Comparison of ENCODE assay signal across 12 cellular contexts in genomic region chr2:208239770-208240493, GRCh38. TPM values are rescaled to one million over a fixed set of nuclear protein-coding genes. Genes with fewer than 3 reads are reported as not detected.
DNase-seq lines count a peak whose midpoint lies in the region; ATAC-seq and TF ChIP-seq lines count a peak whose summit lies in the region.
"Had no signal": no experiment of that assay in that cellular context is flagged by ENCODE, and none has a peak within 500 bp of the region (broad histone marks: within the 10 kb centered on the region; RNA-seq: fewer than 3 reads in every experiment).

No MANE protein-coding gene starts in this region.

- no peak overlapping the region for H3K4me3 ChIP-seq in CD8-positive, alpha-beta T cell (ENCODE audit: low read depth, low read length)
- H3K4me3 ChIP-seq in endodermal cell (ENCODE audit: low read length), result no peak overlapping the region

- no peak for DNase-seq in CD8-positive, alpha-beta T cell
- DNase-seq in endodermal cell (no peak), memory B cell (ENCODE audit: low spot score in 2 of 2) (no peak), type B pancreatic cell (ENCODE audit: extremely low spot score, unreplicated experiment) (no peak), HUDEP-2 (lab: John Stamatoyannopoulos, UW; ENCODE audit: unreplicated experiment in 76 of 76) (no peak)
- DNase-seq: GF-D8 had no signal

- no peak for TF ChIP-seq CTCF in CD8-positive, alpha-beta T cell (IDR thresholded peaks at IDR 0.05)
- TF ChIP-seq CTCF in endodermal cell (conservative IDR thresholded peaks at IDR 0.05), result no peak
- no peak for TF ChIP-seq CTCF in type B pancreatic cell (conservative IDR thresholded peaks at IDR 0.05)

- no peak overlapping the region for H3K27ac ChIP-seq in CD8-positive, alpha-beta T cell (ENCODE audit: low read depth, low read length)
- H3K27ac ChIP-seq in endodermal cell (ENCODE audit: low read depth, low read length), result no peak overlapping the region

- no peaks in the 10 kb centered on the region for H3K4me1 Mint-ChIP-seq in CD8-positive, alpha-beta T cell (ENCODE audit: low read depth)
- H3K4me1 Mint-ChIP-seq in endodermal cell, result peaks cover 24% of the 10 kb centered on the region
- no peaks in the 10 kb centered on the region for H3K4me1 Mint-ChIP-seq in memory B cell
- peaks cover 4% of the 10 kb centered on the region for H3K4me1 Mint-ChIP-seq in type B pancreatic cell (ENCODE audit: unreplicated experiment)

- no peaks in the 10 kb centered on the region for H3K27me3 ChIP-seq in CD8-positive, alpha-beta T cell (ENCODE audit: insufficient read depth, low read length)
- no peaks in the 10 kb centered on the region for H3K27me3 ChIP-seq in endodermal cell (ENCODE audit: control insufficient read depth, insufficient read depth, low read length, poor library complexity, severe bottlenecking)

- WGBS in endodermal cell (ENCODE audit: insufficient coverage in 1 of 2, insufficient read length in 1 of 2), 2 experiments, result 96% methylated on average over 8 of the region's 9 CpGs

- ATAC-seq in CD8-positive, alpha-beta T cell, result no peak
- ATAC-seq in memory B cell (ENCODE audit: low read depth) (no peak), HG02852 (IDR thresholded peaks at IDR 0.05; ENCODE audit: unreplicated experiment) (no peak), GM19324 (IDR thresholded peaks at IDR 0.05; ENCODE audit: low FRiP score, unreplicated experiment) (no peak)

- H3K9ac ChIP-seq in endodermal cell (ENCODE audit: extremely low read depth, low read length, poor library complexity, severe bottlenecking), result no peak overlapping the region

- no peaks in the 10 kb centered on the region for H3K9me3 ChIP-seq in CD8-positive, alpha-beta T cell (ENCODE audit: low read length)
- H3K9me3 ChIP-seq in endodermal cell (ENCODE audit: control insufficient read depth, low read length), result peaks cover 17% of the 10 kb centered on the region

- H3K9me3 Mint-ChIP-seq in CD8-positive, alpha-beta T cell, result peaks cover 3% of the 10 kb centered on the region
- peaks cover 3% of the 10 kb centered on the region for H3K9me3 Mint-ChIP-seq in endodermal cell
- H3K9me3 Mint-ChIP-seq in memory B cell, result peaks cover 7% of the 10 kb centered on the region
- no peaks in the 10 kb centered on the region for H3K9me3 Mint-ChIP-seq in type B pancreatic cell

- peaks cover 6% of the 10 kb centered on the region for H3K36me3 ChIP-seq in CD8-positive, alpha-beta T cell (ENCODE audit: insufficient read depth, low read length)
- H3K36me3 ChIP-seq in endodermal cell (ENCODE audit: control insufficient read depth, insufficient read depth, low read length), result peaks cover 89% of the 10 kb centered on the region

- peak overlapping the region; percentile 70 for H3K27ac Mint-ChIP-seq in CD8-positive, alpha-beta T cell
- H3K27ac Mint-ChIP-seq in endodermal cell (peak overlapping the region; percentile 67), memory B cell (peak overlapping the region; percentile 8), type B pancreatic cell (peak overlapping the region; percentile 25)

- intact Hi-C loops in CD8-positive, alpha-beta T cell (cut with DNase I, micrococcal nuclease), result no loop called here

- no peaks in the 10 kb centered on the region for H3K27me3 Mint-ChIP-seq in CD8-positive, alpha-beta T cell (ENCODE audit: low read depth)
- H3K27me3 Mint-ChIP-seq in endodermal cell (ENCODE audit: insufficient read depth) (no peaks in the 10 kb centered on the region), memory B cell (no peaks in the 10 kb centered on the region), type B pancreatic cell (no peaks in the 10 kb centered on the region)

- no peak overlapping the region for H3K4me3 Mint-ChIP-seq in CD8-positive, alpha-beta T cell
- H3K4me3 Mint-ChIP-seq in endodermal cell, result no peak overlapping the region
- no peak overlapping the region for H3K4me3 Mint-ChIP-seq in memory B cell
- no peak overlapping the region for H3K4me3 Mint-ChIP-seq in type B pancreatic cell

- H3K4me1 ChIP-seq in CD8-positive, alpha-beta T cell (ENCODE audit: insufficient read depth, low read length), result no peaks in the 10 kb centered on the region
- peaks cover 9% of the 10 kb centered on the region for H3K4me1 ChIP-seq in endodermal cell (ENCODE audit: control insufficient read depth, insufficient read depth, low read length)

- POLR2A ChIA-PET in CD8-positive, alpha-beta T cell (lab: Charles Lee), result no interaction called here

- peaks cover 91% of the 10 kb centered on the region for H3K36me3 Mint-ChIP-seq in CD8-positive, alpha-beta T cell
- H3K36me3 Mint-ChIP-seq in endodermal cell (ENCODE audit: low read depth) (peaks cover 91% of the 10 kb centered on the region), memory B cell (peaks cover 48% of the 10 kb centered on the region), type B pancreatic cell (peaks cover 54% of the 10 kb centered on the region)

- CTCF ChIA-PET in CD8-positive, alpha-beta T cell (lab: Charles Lee), result no interaction called here

RNA-seq across cellular contexts. Expression of gene IDH1, which starts 14.9 kb away (rescaled TPM):
- 1 to 10 TPM; 3.0 to 4.0 TPM for total RNA-seq in CD8-positive, alpha-beta T cell
- total RNA-seq in endodermal cell (100 to 1,000 TPM; 305 to 431 TPM), type B pancreatic cell (ENCODE audit: low replicate concordance) (149 and 184 TPM in 2 replicates)
- polyA plus RNA-seq in endodermal cell (2013, experiment 1 of 2), result 228 TPM
- polyA plus RNA-seq in endodermal cell (2013, experiment 2 of 2), result 244 TPM

RNA-seq across cellular contexts. Expression of gene PIKFYVE, which starts 26.1 kb away (rescaled TPM):
- 10 to 100 TPM; 27.7 to 29.1 TPM for total RNA-seq in CD8-positive, alpha-beta T cell
- total RNA-seq in endodermal cell, result 10 to 100 TPM; 34.9 to 41.2 TPM
- polyA plus RNA-seq in endodermal cell (2013, experiment 1 of 2), result 19.7 TPM
- polyA plus RNA-seq in endodermal cell (2013, experiment 2 of 2), result 22.8 TPM
- 21.9 and 33.8 TPM in 2 replicates for total RNA-seq in type B pancreatic cell (ENCODE audit: low replicate concordance)

RNA-seq across cellular contexts. Expression of gene C2orf80, which starts 50.1 kb away (rescaled TPM):
- not detected for total RNA-seq in CD8-positive, alpha-beta T cell
- total RNA-seq in endodermal cell (under 1 TPM in 1 of 2 donors, not detected in 1; 0.55 TPM), type B pancreatic cell (ENCODE audit: low replicate concordance) (not detected in 2 replicates)
- 1.9 TPM for polyA plus RNA-seq in endodermal cell (2013, experiment 1 of 2)
- polyA plus RNA-seq in endodermal cell (2013, experiment 2 of 2), result 1.5 TPM
- total RNA-seq: A673, H4, HT1080 had no signal
- polyA plus RNA-seq: BJ had no signal

Comparison
In these comparisons a context has a peak if more than half of its experiments do, and no peak if none do; other contexts are left out.
1. H3K27ac Mint-ChIP-seq: peak in every context shown above with its lines; median percentile 70 in CD8-positive, alpha-beta T cell; 67 in endodermal cell; 25 in type B pancreatic cell; 8 in memory B cell.
2. RNA of gene IDH1, which starts 14.9 kb away (total RNA-seq): 305 to 431 TPM in endodermal cell and 149 to 184 TPM in type B pancreatic cell; 3.0 to 4.0 TPM in CD8-positive, alpha-beta T cell; every median in the first group is over 10 times any median in the second.